In the genomic region with DNA sequence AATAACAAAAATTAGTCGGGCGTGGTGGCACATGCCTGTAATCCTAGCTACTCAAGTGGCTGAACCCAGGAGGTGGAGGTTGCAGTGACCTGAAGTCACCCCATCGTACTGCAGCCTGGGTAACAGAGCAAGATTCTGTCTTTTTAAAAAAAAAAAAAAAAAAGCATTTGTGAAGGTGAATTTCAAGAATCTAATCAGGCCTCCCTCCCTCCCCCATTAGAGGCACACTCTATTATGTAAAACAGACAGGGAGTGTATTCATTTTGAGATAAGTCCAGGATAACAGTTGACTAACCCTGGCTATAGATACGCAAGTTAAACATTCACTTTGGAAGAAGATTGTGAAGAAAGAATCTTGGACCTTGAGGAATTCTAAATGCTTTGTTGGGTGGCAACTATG, we compare ENCODE assay signal across 14 cellular contexts. TPM values are rescaled to one million over a fixed set of nuclear protein-coding genes. Genes with fewer than 3 reads are reported as not detected.
DNase-seq lines count a peak whose midpoint lies in the region; ATAC-seq and TF ChIP-seq lines count a peak whose summit lies in the region.
"Had no signal": no experiment of that assay in that cellular context is flagged by ENCODE, and none has a peak within 500 bp of the region (broad histone marks: within the 10 kb centered on the region; RNA-seq: fewer than 3 reads in every experiment).

No MANE protein-coding gene starts in this region.

- WGBS in esophagus squamous epithelium, 2 donors: 76 to 83% methylated on average over 4 of the region's 4 CpGs
- 53 to 63% (median 56%) methylated on average over 4 of the region's 4 CpGs for WGBS in psoas muscle, 3 donors

- TF ChIP-seq CTCF in OCI-LY7 (conservative IDR thresholded peaks at IDR 0.05; ENCODE audit: low read length): no peak
- TF ChIP-seq CTCF in esophagus squamous epithelium (IDR thresholded peaks at IDR 0.05): no peak
- TF ChIP-seq CTCF in psoas muscle (IDR thresholded peaks at IDR 0.05): no peak

- CTCF ChIA-PET in OCI-LY7 (lab: Charles Lee; ENCODE audit: unreplicated experiment): no interaction called here

- H3K9me2 ChIP-seq in OCI-LY7 (ENCODE audit: insufficient read depth, low read length): no peaks in the 10 kb centered on the region
- H3K9me2 ChIP-seq: SK-N-SH had no signal

- peaks cover 76% of the 10 kb centered on the region for H3K79me2 ChIP-seq in OCI-LY7 (ENCODE audit: insufficient read depth, low read depth, low read length)

- peak overlapping the region; percentile 12; the same call in 1 of the 2 replicates for H3K4me2 ChIP-seq in OCI-LY7 (ENCODE audit: low read length)

- peaks cover 11% of the 10 kb centered on the region; the same call in 1 of the 2 replicates for H4K20me1 ChIP-seq in OCI-LY7 (ENCODE audit: insufficient read depth, low read length)

- no peak for TF ChIP-seq POLR2A in esophagus squamous epithelium (IDR thresholded peaks at IDR 0.05)

- H3K9me3 ChIP-seq in OCI-LY7 (ENCODE audit: low read length): peaks cover 15% of the 10 kb centered on the region; the same call in 1 of the 2 replicates
- no peaks in the 10 kb centered on the region for H3K9me3 ChIP-seq in esophagus squamous epithelium
- H3K9me3 ChIP-seq in psoas muscle: no peaks in the 10 kb centered on the region
- H3K9me3 ChIP-seq: SK-N-SH had no signal

- POLR2A ChIA-PET in OCI-LY7 (lab: Charles Lee): interaction anchor here (0.5 to 1.2 kb wide), 7 partner anchors 12 to 375 kb away, joined by 3 to 5 read pairs (median 3); a partner anchor contains a TSS

- H2AFZ ChIP-seq in OCI-LY7 (ENCODE audit: low read length): no peak overlapping the region

- BruUV-seq in OCI-LY7 (replicated peaks; lab: Mats Ljungman, UMichigan): no TSS peak

- H3K4me3 ChIP-seq in OCI-LY7 (ENCODE audit: low read depth, low read length, poor library complexity, severe bottlenecking): no peak overlapping the region
- peak overlapping the region in 3 of 4 donors; percentile 68 to 86 (median 79) for H3K4me3 ChIP-seq in esophagus squamous epithelium
- H3K4me3 ChIP-seq in psoas muscle: peak overlapping the region; percentile 74
- H3K4me3 ChIP-seq: lung had no signal

- DNase-seq in NCI-H2171 treated with DMSO at 0.1 percent for 48 hours (lab: John Stamatoyannopoulos, UW) (peak; percentile 10), NCI-H2171 (lab: John Stamatoyannopoulos, UW) (no peak), OCI-LY7 (ENCODE audit: low spot score) (no peak), esophagus squamous epithelium (lab: John Stamatoyannopoulos, UW) (no peak), psoas muscle (no peak), OCI-M1 (lab: John Stamatoyannopoulos, UW) (no peak)
- no peak for DNase-seq in activated effector memory CD4-positive, alpha-beta T cell treated with anti-CD3 and anti-CD28 coated beads, Interleukin-2, amount 50 U/mL, for 16 hours
- DNase-seq: cerebellar nuclear complex, foreskin melanocyte, GOT3, NCI-H524, SK-N-SH had no signal

- intact Hi-C loops in OCI-LY7 (cut with micrococcal nuclease; ENCODE audit: unreplicated experiment): no loop called here
- intact Hi-C loops in esophagus squamous epithelium (cut with DNase I): no loop called here
- intact Hi-C loops in psoas muscle (cut with DNase I): loop anchor here in 1 of 2 donors (5.0 kb wide), 1 partner anchor 235 kb away; a partner anchor contains a TSS

- H3K27ac ChIP-seq in OCI-LY7 (ENCODE audit: low read depth, low read length, poor library complexity, severe bottlenecking) (no peak overlapping the region), esophagus squamous epithelium (peak overlapping the region in 1 of 4 donors; percentile 97), psoas muscle (no peak overlapping the region)

- H3K27me3 ChIP-seq in esophagus squamous epithelium (no peaks in the 10 kb centered on the region), psoas muscle (ENCODE audit: insufficient read depth in 3 of 3, low read length in 2 of 3) (no peaks in the 10 kb centered on the region)

- H3K4me1 ChIP-seq in OCI-LY7 (ENCODE audit: insufficient read depth, low read length, poor library complexity, severe bottlenecking) (peaks cover 47% of the 10 kb centered on the region), esophagus squamous epithelium (peaks cover 14 to 73% (median 19%) of the 10 kb centered on the region in 3 donors), psoas muscle (peaks cover 36% of the 10 kb centered on the region)

- H3K36me3 ChIP-seq in OCI-LY7 (ENCODE audit: insufficient read depth, low read length): peaks cover 66% of the 10 kb centered on the region
- H3K36me3 ChIP-seq in esophagus squamous epithelium: peaks cover 0 to 51% (median 2%) of the 10 kb centered on the region in 3 donors
- H3K36me3 ChIP-seq in psoas muscle (ENCODE audit: insufficient read depth in 1 of 2, low read depth in 1 of 2): peaks cover 3 to 25% of the 10 kb centered on the region in 2 donors

- ATAC-seq in psoas muscle (no peak), HG02938 (IDR thresholded peaks at IDR 0.05; ENCODE audit: unreplicated experiment) (no peak)

RNA-seq across cellular contexts. Expression of a gene that starts 2.9 kb away (rescaled TPM):
- total RNA-seq in OCI-LY7 (2014; rRNA removed; shearing (Covaris generic)): 53.3 and 70.4 TPM in 2 replicates
- total RNA-seq in OCI-LY7 (2022): 46.3 and 60.8 TPM in 2 replicates
- total RNA-seq in esophagus squamous epithelium: 10 to 100 TPM; 25.5 to 54.2 (median 38.7) TPM
- total RNA-seq in psoas muscle: 10 to 100 TPM; 11.9 to 18.4 (median 14.2) TPM
- polyA plus RNA-seq in psoas muscle: 10 to 100 TPM in 1 of 3 donors, 1 to 10 TPM in 2; 6.0 to 17.8 (median 7.1) TPM
